In genomic region chr2:73053316-73054114, GRCh38 we compare ENCODE assay signal across 20 cellular contexts. TPM values are rescaled to one million over a fixed set of nuclear protein-coding genes. Genes with fewer than 3 reads are reported as not detected.
DNase-seq lines count a peak whose midpoint lies in the region; ATAC-seq and TF ChIP-seq lines count a peak whose summit lies in the region.
"Had no signal": no experiment of that assay in that cellular context is flagged by ENCODE, and none has a peak within 500 bp of the region (broad histone marks: within the 10 kb centered on the region; RNA-seq: fewer than 3 reads in every experiment).

No MANE protein-coding gene starts in this region.

- no peak for TF ChIP-seq CTCF in cardiac fibroblast (IDR thresholded peaks at IDR 0.05; ENCODE audit: low read depth, low read length)
- TF ChIP-seq CTCF in type B pancreatic cell (conservative IDR thresholded peaks at IDR 0.05), result no peak
- TF ChIP-seq CTCF in GM10266 (IDR thresholded peaks at IDR 0.05; ENCODE audit: control insufficient read depth, insufficient read depth, low read depth, missing control alignments), result no peak

- no peak overlapping the region for H3K4me3 ChIP-seq in cardiac fibroblast (replicated peaks in 1 of 2; ENCODE audit: low read depth in 2 of 2, low read length in 2 of 2)
- H3K4me3 ChIP-seq: GM12878, transverse colon had no signal

- no peaks in the 10 kb centered on the region for H3K27me3 Mint-ChIP-seq in activated CD4-positive, alpha-beta T cell treated with anti-CD3 and anti-CD28 coated beads, Interleukin-2, amount 10 ng/mL, durations not matched to agents 7 days and 5 days
- H3K27me3 Mint-ChIP-seq in type B pancreatic cell, result no peaks in the 10 kb centered on the region

- CTCF ChIA-PET in activated CD4-positive, alpha-beta T cell treated with anti-CD3 and anti-CD28 coated beads, Interleukin-2, amount 10 ng/mL, durations not matched to agents 7 days and 5 days (lab: Charles Lee), result interaction anchor here (0.7 to 1.0 kb wide), 2 partner anchors 11 to 52 kb away, joined by 3 read pairs; no protein-coding TSS in a partner anchor

- no peak overlapping the region for H3K4me3 Mint-ChIP-seq in activated CD4-positive, alpha-beta T cell treated with anti-CD3 and anti-CD28 coated beads, Interleukin-2, amount 10 ng/mL, durations not matched to agents 7 days and 5 days
- no peak overlapping the region for H3K4me3 Mint-ChIP-seq in type B pancreatic cell
- H3K4me3 Mint-ChIP-seq: CD8-positive, alpha-beta T cell; T-helper 1 cell treated with Interleukin-12 subunit alpha and Interleukin-12 subunit beta and Interleukin-4 antibody, amounts not matched to agents 30 μg/mL and 1 μg/mL, for 36 hours had no signal

- ATAC-seq in GM21367 (IDR thresholded peaks at IDR 0.05; ENCODE audit: unreplicated experiment), result no peak
- ATAC-seq: CD8-positive, alpha-beta T cell; GM12878; HCT116 had no signal

- peaks cover 6% of the 10 kb centered on the region for H3K9me3 Mint-ChIP-seq in activated CD4-positive, alpha-beta T cell treated with anti-CD3 and anti-CD28 coated beads, Interleukin-2, amount 10 ng/mL, durations not matched to agents 7 days and 5 days
- no peaks in the 10 kb centered on the region for H3K9me3 Mint-ChIP-seq in type B pancreatic cell

- H3K36me3 Mint-ChIP-seq in activated CD4-positive, alpha-beta T cell treated with anti-CD3 and anti-CD28 coated beads, Interleukin-2, amount 10 ng/mL, durations not matched to agents 7 days and 5 days (ENCODE audit: low read depth), result peaks cover 13% of the 10 kb centered on the region
- peaks cover 30% of the 10 kb centered on the region for H3K36me3 Mint-ChIP-seq in type B pancreatic cell

- no peak for DNase-seq in activated CD4-positive, alpha-beta T cell treated with anti-CD3 and anti-CD28 coated beads, Interleukin-2, amount 10 ng/mL, durations not matched to agents 7 days and 5 days
- DNase-seq in activated CD4-positive, alpha-beta T cell treated with anti-CD3 and anti-CD28 coated beads, Interleukin-2, amount 50 U/mL, for 48 hours, result no peak
- DNase-seq in cardiac fibroblast (ENCODE audit: low read depth in 2 of 2) (peak; percentile 35 to 38), medulla oblongata (ENCODE audit: extremely low spot score) (peak; percentile 79), type B pancreatic cell (ENCODE audit: extremely low spot score, unreplicated experiment) (no peak), NCI-H1930 (lab: John Stamatoyannopoulos, UW) (no peak), GM10266 (ENCODE audit: extremely low spot score) (no peak)
- DNase-seq: activated effector memory CD4-positive, alpha-beta T cell treated with anti-CD3 and anti-CD28 coated beads, Interleukin-2, amount 50 U/mL, for 16 hours; amniotic stem cell; CD8-positive, alpha-beta T cell; MM.1S; NCI-H187; NCI-H446 treated with DMSO at 0.1 percent for 48 hours; SHP77; small intestine; transverse colon had no signal

- H3K4me1 Mint-ChIP-seq in activated CD4-positive, alpha-beta T cell treated with anti-CD3 and anti-CD28 coated beads, Interleukin-2, amount 10 ng/mL, durations not matched to agents 7 days and 5 days, result no peaks in the 10 kb centered on the region
- peaks cover 14% of the 10 kb centered on the region for H3K4me1 Mint-ChIP-seq in type B pancreatic cell (ENCODE audit: unreplicated experiment)

- POLR2A ChIA-PET in activated CD4-positive, alpha-beta T cell treated with anti-CD3 and anti-CD28 coated beads, Interleukin-2, amount 10 ng/mL, durations not matched to agents 7 days and 5 days (lab: Charles Lee), result no interaction called here

- peak overlapping the region; percentile 0 for H3K27ac Mint-ChIP-seq in activated CD4-positive, alpha-beta T cell treated with anti-CD3 and anti-CD28 coated beads, Interleukin-2, amount 10 ng/mL, durations not matched to agents 7 days and 5 days
- H3K27ac Mint-ChIP-seq in type B pancreatic cell, result peak overlapping the region; percentile 14
- H3K27ac Mint-ChIP-seq: CD8-positive, alpha-beta T cell; T-helper 1 cell treated with Interleukin-12 subunit alpha and Interleukin-12 subunit beta and Interleukin-4 antibody, amounts not matched to agents 30 μg/mL and 1 μg/mL, for 36 hours had no signal

RNA-seq across cellular contexts. Expression of gene SFXN5, which starts 18.0 kb away (rescaled TPM):
- total RNA-seq in activated CD4-positive, alpha-beta T cell treated with anti-CD3 and anti-CD28 coated beads, Interleukin-2, amount 10 ng/mL, durations not matched to agents 7 days and 5 days, result 1 to 10 TPM; 7.0 to 10.0 TPM
- total RNA-seq in type B pancreatic cell (ENCODE audit: low replicate concordance), result 15.0 and 27.3 TPM in 2 replicates

RNA-seq across cellular contexts. Expression of gene RAB11FIP5, which starts 59.2 kb away (rescaled TPM):
- total RNA-seq in activated CD4-positive, alpha-beta T cell treated with anti-CD3 and anti-CD28 coated beads, Interleukin-2, amount 10 ng/mL, durations not matched to agents 7 days and 5 days, result 1 to 10 TPM; 8.5 to 8.7 TPM
- 18.7 and 22.6 TPM in 2 replicates for total RNA-seq in type B pancreatic cell (ENCODE audit: low replicate concordance)

Comparison
In these comparisons a context has a peak if more than half of its experiments do, and no peak if none do; other contexts are left out.
1. DNase-seq: peak in cardiac fibroblast (2 of 2) and medulla oblongata (single experiment); none in activated CD4-positive, alpha-beta T cell treated with anti-CD3 and anti-CD28 coated beads, Interleukin-2, amount 10 ng/mL, durations not matched to agents 7 days and 5 days (single experiment), activated CD4-positive, alpha-beta T cell treated with anti-CD3 and anti-CD28 coated beads, Interleukin-2, amount 50 U/mL, for 48 hours (0 of 2), type B pancreatic cell (single experiment), NCI-H1930 (0 of 2) and GM10266 (single experiment).